ENCODE assay signal across 8 cellular contexts in the genomic region with DNA sequence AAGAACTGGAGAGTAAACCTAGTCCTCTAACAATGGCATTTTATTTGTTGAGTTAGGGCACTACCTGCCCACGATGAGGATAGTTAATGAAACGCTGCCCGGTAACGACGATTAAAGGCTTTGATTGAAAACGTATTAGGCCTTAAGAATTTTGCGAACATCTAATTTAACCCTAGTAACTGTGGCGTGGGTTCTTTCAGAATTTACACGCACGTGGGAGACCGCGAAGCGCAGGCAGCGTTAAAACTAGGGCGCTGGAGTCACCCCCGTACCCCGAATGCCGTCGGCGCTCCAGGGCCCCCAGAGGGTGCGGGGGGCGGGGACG. TPM values are rescaled to one million over a fixed set of nuclear protein-coding genes. Genes with fewer than 3 reads are reported as not detected.
A peak's percentile ranks its signal among the peaks of the same experiment; 100 is the strongest.
DNase-seq lines count a peak whose midpoint lies in the region; ATAC-seq, FAIRE-seq and TF ChIP-seq lines count a peak whose summit lies in the region.

No MANE protein-coding gene starts in this region.

- H3K36me3 ChIP-seq in GM12878 (ENCODE audit: control insufficient read depth in 2 of 2, insufficient read depth in 2 of 2, low read length in 1 of 2), result no peaks in the 10 kb centered on the region
- no peaks in the 10 kb centered on the region for H3K36me3 ChIP-seq in thymus (ENCODE audit: control insufficient read depth, insufficient read depth)

- SMC1A ChIA-PET in GM12878 (lab: Charles Lee; ENCODE audit: uncharacterized antibody, unreplicated experiment), result interaction anchor here (1.0 to 4.0 kb wide), 5 partner anchors 13 to 84 kb away, joined by 3 to 28 read pairs (median 7); no protein-coding TSS in a partner anchor

- no peak for TF ChIP-seq EP300 in GM12878 (IDR thresholded peaks at IDR 0.05; ENCODE audit: borderline replicate concordance in 1 of 2, control insufficient read depth in 1 of 2, low read depth in 2 of 2, low read length in 2 of 2)

- in situ Hi-C loops in GM12878 (cut with MboI), result no loop called here

- TF ChIP-seq POLR2A in GM12878 (IDR thresholded peaks at IDR 0.05; ENCODE audit: low read depth, low read length) (no peak), GM18505 (IDR thresholded peaks at IDR 0.05; ENCODE audit: borderline replicate concordance, extremely low read depth, insufficient read depth, insufficient read length) (no peak)

- DNase-seq in activated CD8-positive, alpha-beta memory T cell treated with anti-CD3 and anti-CD28 coated beads, Interleukin-2, amount 50 U/mL, for 1 hour (ENCODE audit: extremely low read depth), result peak; percentile 69
- DNase-seq in activated CD8-positive, alpha-beta memory T cell treated with anti-CD3 and anti-CD28 coated beads, Interleukin-2, amount 50 U/mL, for 48 hours, result no peak
- DNase-seq in HuH-7.5 (ENCODE audit: low spot score) (peak; percentile 62), GM12878 (ENCODE audit: low read depth, low spot score) (no peak), left colon (no peak), cortex of kidney (lab: John Stamatoyannopoulos, UW) (no peak)

- POLR2A ChIA-PET in GM12878 (lab: Charles Lee), result interaction anchor here (1.1 to 5.9 kb wide), 6 partner anchors 10 to 84 kb away, joined by 3 to 44 read pairs (median 12); a partner anchor contains a TSS

- H3K27ac ChIP-seq in GM12878 (ENCODE audit: control insufficient read depth, insufficient read depth) (peak overlapping the region; percentile 89), thymus (ENCODE audit: low read depth) (peak overlapping the region; percentile 95)

- ATAC-seq in GM12878, result peak; percentile 28
- ATAC-seq in left colon, result peak; percentile 0
- no peak for ATAC-seq in GM18505 (IDR thresholded peaks at IDR 0.05; ENCODE audit: unreplicated experiment)

- CTCF ChIA-PET in GM12878 (lab: Yijun Ruan, JAX), result no interaction called here

- intact Hi-C loops in GM12878 (cut with micrococcal nuclease; ENCODE audit: unreplicated experiment), result loop anchor here (2.0 to 10.0 kb wide), 3 partner anchors 14 to 320 kb away; no protein-coding TSS in a partner anchor
- intact Hi-C loops in left colon (cut with DNase I, micrococcal nuclease), result loop anchor here in 1 of 2 donors (10.0 kb wide), 1 partner anchor 80 kb away; a partner anchor contains a TSS

- no peaks in the 10 kb centered on the region for H3K9me3 ChIP-seq in GM12878 (replicated peaks; ENCODE audit: control insufficient read depth, insufficient read depth, low read length)
- H3K9me3 ChIP-seq in thymus (ENCODE audit: control insufficient read depth), result no peaks in the 10 kb centered on the region

- FAIRE-seq in GM12878 (lab: Jason Lieb, UNC), result no peak

- no peak for TF ChIP-seq RAD21 in GM12878 (IDR thresholded peaks at IDR 0.05; ENCODE audit: insufficient read depth, low read depth, low read length)

- H3K79me2 ChIP-seq in GM12878 (ENCODE audit: control insufficient read depth, insufficient read depth, low read length), result peaks cover 45% of the 10 kb centered on the region

- RAD21 ChIA-PET in GM12878 (lab: Charles Lee; ENCODE audit: unreplicated experiment), result interaction anchor here (4.3 to 5.5 kb wide), 2 partner anchors 18 to 49 kb away, joined by 31 to 33 read pairs; no protein-coding TSS in a partner anchor

- peaks cover 3% of the 10 kb centered on the region for H3K4me1 ChIP-seq in GM12878 (ENCODE audit: control insufficient read depth, insufficient read depth, low read length)
- H3K4me1 ChIP-seq in thymus (ENCODE audit: control insufficient read depth, insufficient read depth, low read length), result peaks cover 10% of the 10 kb centered on the region

- TF ChIP-seq CTCF in GM12878 (IDR thresholded peaks at IDR 0.05 in 2 of 3, conservative IDR thresholded peaks at IDR 0.05 in 1 of 3; ENCODE audit: control insufficient read depth in 2 of 3, extremely low read depth in 1 of 3, insufficient read depth in 1 of 3, low read depth in 3 of 3, low read length in 3 of 3), result no peak

- WGBS in GM12878 (ENCODE audit: insufficient coverage, insufficient replicate concordance, low lambda C conversion rate, missing lambda C conversion rate), result under 1% methylated on average over 23 of the region's 23 CpGs
- under 1% methylated on average over 23 of the region's 23 CpGs for WGBS in thymus

- peak overlapping the region; percentile 95 for H3K9ac ChIP-seq in GM12878 (ENCODE audit: control insufficient read depth, insufficient read depth, low read length)

- H4K20me1 ChIP-seq in GM12878 (ENCODE audit: control insufficient read depth, insufficient read depth), result no peaks in the 10 kb centered on the region; the same call in 1 of the 2 replicates

- H3K4me2 ChIP-seq in GM12878 (ENCODE audit: control insufficient read depth, insufficient read depth), result peak overlapping the region; percentile 97

- H2AFZ ChIP-seq in GM12878 (ENCODE audit: control insufficient read depth, low read depth, low read length), result peak overlapping the region; percentile 86

- no TSS peak for BruUV-seq in GM12878 (replicated peaks; lab: Mats Ljungman, UMichigan)

- no peaks in the 10 kb centered on the region for H3K27me3 ChIP-seq in GM12878 (replicated peaks in 1 of 2; ENCODE audit: control insufficient read depth in 2 of 2, insufficient read depth in 2 of 2, low read length in 1 of 2)
- H3K27me3 ChIP-seq in thymus (ENCODE audit: control insufficient read depth, insufficient read depth), result no peaks in the 10 kb centered on the region

- H3K4me3 ChIP-seq in GM12878 (peak overlapping the region; percentile 89), thymus (ENCODE audit: low read length) (peak overlapping the region; percentile 80)

TF ChIP-seq in GM12878, 131 proteins besides CTCF, POLR2A, EP300 and RAD21 (continues in another document):
- peak; percentile 48; the same call in 1 of the 2 replicates for TF ChIP-seq NFIC (IDR thresholded peaks at IDR 0.05; ENCODE audit: low read depth, low read length)
- no peak for TF ChIP-seq POU2F2 (IDR thresholded peaks at IDR 0.05; ENCODE audit: borderline replicate concordance, low read depth, low read length)
- TF ChIP-seq, protein P1, sequence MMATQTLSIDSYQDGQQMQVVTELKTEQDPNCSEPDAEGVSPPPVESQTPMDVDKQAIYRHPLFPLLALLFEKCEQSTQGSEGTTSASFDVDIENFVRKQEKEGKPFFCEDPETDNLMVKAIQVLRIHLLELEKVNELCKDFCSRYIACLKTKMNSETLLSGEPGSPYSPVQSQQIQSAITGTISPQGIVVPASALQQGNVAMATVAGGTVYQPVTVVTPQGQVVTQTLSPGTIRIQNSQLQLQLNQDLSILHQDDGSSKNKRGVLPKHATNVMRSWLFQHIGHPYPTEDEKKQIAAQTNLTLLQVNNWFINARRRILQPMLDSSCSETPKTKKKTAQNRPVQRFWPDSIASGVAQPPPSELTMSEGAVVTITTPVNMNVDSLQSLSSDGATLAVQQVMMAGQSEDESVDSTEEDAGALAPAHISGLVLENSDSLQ (IDR thresholded peaks at IDR 0.05), result no peak
- peak; percentile 40; the same call in 1 of the 2 replicates for TF ChIP-seq RUNX3 (IDR thresholded peaks at IDR 0.05; ENCODE audit: low read length)
- peak; percentile 67; the same call in 1 of the 2 replicates for TF ChIP-seq PML (IDR thresholded peaks at IDR 0.05; ENCODE audit: low read length)
- no peak for TF ChIP-seq LARP7 (IDR thresholded peaks at IDR 0.05)
- TF ChIP-seq ZNF384 (IDR thresholded peaks at IDR 0.05; ENCODE audit: borderline replicate concordance, low read depth, low read length), result no peak
- 0 out of 2 replicates have a peak, but pooled peaks have one; percentile 50 for TF ChIP-seq MTA3 (IDR thresholded peaks at IDR 0.05; ENCODE audit: borderline replicate concordance, low read length)
- TF ChIP-seq CHD2 (IDR thresholded peaks at IDR 0.05; ENCODE audit: borderline replicate concordance, low read depth, low read length), result 0 out of 2 replicates have a peak, but pooled peaks have one; percentile 54
- TF ChIP-seq TAF1 (IDR thresholded peaks at IDR 0.05; ENCODE audit: borderline replicate concordance, low read depth, low read length), result no peak
- TF ChIP-seq MEF2B (IDR thresholded peaks at IDR 0.05; ENCODE audit: partially characterized antibody, poor library complexity, severe bottlenecking), result peak; percentile 31
- TF ChIP-seq ATF7 (IDR thresholded peaks at IDR 0.05; ENCODE audit: low read depth), result peak; percentile 72; the same call in 1 of the 2 replicates
- peak; percentile 32; the same call in 1 of the 2 replicates for TF ChIP-seq POLR2AphosphoS5 (IDR thresholded peaks at IDR 0.05; ENCODE audit: low read length)
- no peak for TF ChIP-seq RAD51 (IDR thresholded peaks at IDR 0.05)

RNA-seq across cellular contexts. Expression of a gene that starts 0.7 kb away (rescaled TPM):
- total RNA-seq in GM12878 (2013; cell fraction: nucleolus; rRNA removed), result 550 and 614 TPM in 2 replicates
- total RNA-seq in GM12878 (2014; rRNA removed) (71.6 and 89.8 TPM in 2 replicates), GM12878 (2014; rRNA removed; fragmentation: Illumina TruSeq; extraction: Trizol) (110 and 115 TPM in 2 replicates), GM12878 (2021) (50.2 and 52.0 TPM in 2 replicates), left colon (10 to 100 TPM; 46.5 to 62.0 TPM)
- polyA plus RNA-seq in GM12878 (2011; ENCODE audit: low read depth), result 23.0 TPM
- polyA plus RNA-seq in GM12878 (2011; rRNA removed) (67.5 and 103 TPM in 2 replicates), GM12878 (2014; fragmentation: Illumina TruSeq; extraction: Trizol) (64.2 and 87.8 TPM in 2 replicates), GM12878 (2014; fragmentation: Nextera tagmentation; extraction: Ambion mirVana) (1 to 10 TPM; 6.0 to 7.2 TPM), GM12878 (2014; rRNA removed) (44.0 and 45.4 TPM in 2 replicates), GM12878 (2016; fragmentation: Nextera tagmentation; extraction: Ambion mirVana) (10 to 100 TPM; 16.5 to 17.5 TPM), thymus (26.6 TPM)
- 16.0 and 18.7 TPM in 2 replicates for polyA plus RNA-seq in GM12878 (2011; cell fraction: cytosol; rRNA removed)
- 72.0 and 77.0 TPM in 2 replicates for polyA plus RNA-seq in GM12878 (2011; cell fraction: nucleus; rRNA removed)
- 30.4 and 40.3 TPM in 2 replicates for polyA plus RNA-seq in GM12878 (2012)
- polyA minus RNA-seq in GM12878 (2011; rRNA and poly(A)+ RNA removed), result 62.1 and 99.8 TPM in 2 replicates
- 42.8 and 52.2 TPM in 2 replicates for polyA minus RNA-seq in GM12878 (2011; cell fraction: cytosol; rRNA and poly(A)+ RNA removed)
- polyA minus RNA-seq in GM12878 (2011; cell fraction: nucleus; rRNA and poly(A)+ RNA removed), result 122 and 196 TPM in 2 replicates

Comparison
In these comparisons a context has a peak if more than half of its experiments do, and no peak if none do; other contexts are left out.
1. DNase-seq: peak in activated CD8-positive, alpha-beta memory T cell treated with anti-CD3 and anti-CD28 coated beads, Interleukin-2, amount 50 U/mL, for 1 hour (single experiment) and HuH-7.5 (single experiment); none in activated CD8-positive, alpha-beta memory T cell treated with anti-CD3 and anti-CD28 coated beads, Interleukin-2, amount 50 U/mL, for 48 hours (single experiment), GM12878 (single experiment), left colon (0 of 2) and cortex of kidney (single experiment).